Comparison of ENCODE assay signal across 1 cellular context in genomic region chr20:64035933-64036345, GRCh38.
TF ChIP-seq lines count a peak whose summit lies in the region.

TSS of gene C20orf204 (plus strand) at chr20:64036182. CDS start at chr20:64036324, 142 bp downstream.

TF ChIP-seq in GM12878, 131 proteins besides CTCF, POLR2A, EP300 and RAD21:
- no peak for TF ChIP-seq PML (IDR thresholded peaks at IDR 0.05; ENCODE audit: low read length)
- TF ChIP-seq POLR2AphosphoS5 (IDR thresholded peaks at IDR 0.05; ENCODE audit: low read length) = no peak; the same call in 1 of the 2 replicates
- TF ChIP-seq IRF3 (IDR thresholded peaks at IDR 0.05) = no peak
- no peak for TF ChIP-seq KDM1A (IDR thresholded peaks at IDR 0.05; ENCODE audit: borderline replicate concordance)
- no peak for TF ChIP-seq KLF5 (IDR thresholded peaks at IDR 0.05; ENCODE audit: partially characterized antibody)
- no peak for TF ChIP-seq ZNF207 (IDR thresholded peaks at IDR 0.05; ENCODE audit: borderline replicate concordance)
- no peak for TF ChIP-seq YY1 (IDR thresholded peaks at IDR 0.05; ENCODE audit: low read depth, low read length)
- TF ChIP-seq CBFB (IDR thresholded peaks at IDR 0.05; ENCODE audit: low read depth) = no peak; the same call in 1 of the 2 replicates
- no peak for TF ChIP-seq CREM (IDR thresholded peaks at IDR 0.05; ENCODE audit: low read depth)
- no peak for TF ChIP-seq MEF2A (IDR thresholded peaks at IDR 0.05; ENCODE audit: insufficient read depth, low read depth, low read length)
- no peak for TF ChIP-seq BCL11A (IDR thresholded peaks at IDR 0.05; ENCODE audit: low read depth, low read length)
- TF ChIP-seq SREBF2 (IDR thresholded peaks at IDR 0.05; ENCODE audit: low read length) = no peak
- TF ChIP-seq PAX8 (IDR thresholded peaks at IDR 0.05) = no peak
- TF ChIP-seq ZSCAN29 (IDR thresholded peaks at IDR 0.05) = no peak
- TF ChIP-seq MTA3 (IDR thresholded peaks at IDR 0.05; ENCODE audit: borderline replicate concordance, low read length) = no peak
- no peak for TF ChIP-seq SMARCA5 (IDR thresholded peaks at IDR 0.05)
- TF ChIP-seq MLLT1 (IDR thresholded peaks at IDR 0.05) = peak; percentile 54; the same call in 1 of the 2 replicates
- TF ChIP-seq BRCA1 (IDR thresholded peaks at IDR 0.05; ENCODE audit: low read depth, low read length) = no peak
- 0 out of 2 replicates have a peak, but pooled peaks have one; percentile 54 for TF ChIP-seq SMAD5 (IDR thresholded peaks at IDR 0.05; ENCODE audit: low read depth)
- peak; percentile 57 for TF ChIP-seq POLR2AphosphoS2 (IDR thresholded peaks at IDR 0.05; ENCODE audit: low read depth, low read length)
- TF ChIP-seq CHD2 (IDR thresholded peaks at IDR 0.05; ENCODE audit: borderline replicate concordance, low read depth, low read length) = peak; percentile 2; the same call in 1 of the 2 replicates
